21 cellular contexts compared by ENCODE assay signal in genomic region chr17:82879241-82879640, GRCh38. TPM values are rescaled to one million over a fixed set of nuclear protein-coding genes. Genes with fewer than 3 reads are reported as not detected.
DNase-seq lines count a peak whose midpoint lies in the region; ATAC-seq and TF ChIP-seq lines count a peak whose summit lies in the region.
"Had no signal": no experiment of that assay in that cellular context is flagged by ENCODE, and none has a peak within 500 bp of the region (broad histone marks: within the 10 kb centered on the region; RNA-seq: fewer than 3 reads in every experiment).

No MANE protein-coding gene starts in this region.

- H3K27me3 Mint-ChIP-seq in CD8-positive, alpha-beta memory T cell: peaks cover 0 to 2% of the 10 kb centered on the region in 2 donors
- H3K27me3 Mint-ChIP-seq in effector memory CD8-positive, alpha-beta T cell: no peaks in the 10 kb centered on the region
- no peaks in the 10 kb centered on the region for H3K27me3 Mint-ChIP-seq in neural crest cell (ENCODE audit: low read depth)
- H3K27me3 Mint-ChIP-seq: activated CD8-positive, alpha-beta T cell treated with anti-CD3 and anti-CD28 coated beads for 36 hours had no signal

- peaks cover 91 to 100% (median 100%) of the 10 kb centered on the region in 10 experiments for H3K4me1 ChIP-seq in BLaER1 treated with 17β-estradiol and CSF1 and Interleukin-3, amounts not matched to agents 10 nM and 100 nM
- H3K4me1 ChIP-seq in CD8-positive, alpha-beta memory T cell (ENCODE audit: insufficient read depth, low read length): peaks cover 35% of the 10 kb centered on the region

- peaks cover 0 to 100% (median 16%) of the 10 kb centered on the region in 11 experiments; a peak in 16 of 22 replicates for H4K20me1 ChIP-seq in BLaER1 treated with 17β-estradiol and CSF1 and Interleukin-3, amounts not matched to agents 10 nM and 100 nM

- peak overlapping the region in 6 of 8 donors; percentile 40 to 91 (median 77) for H3K27ac Mint-ChIP-seq in CD8-positive, alpha-beta memory T cell
- H3K27ac Mint-ChIP-seq in effector memory CD8-positive, alpha-beta T cell: peak overlapping the region; percentile 44 to 88
- H3K27ac Mint-ChIP-seq in neural crest cell (ENCODE audit: unreplicated experiment): peak overlapping the region; percentile 60
- H3K27ac Mint-ChIP-seq: activated CD8-positive, alpha-beta T cell treated with anti-CD3 and anti-CD28 coated beads for 36 hours had no signal

- POLR2A ChIA-PET in CD8-positive, alpha-beta memory T cell (lab: Charles Lee): interaction anchor here (1.1 kb wide), 1 partner anchor 14 kb away, joined by 3 read pairs; no protein-coding TSS in a partner anchor

- TF ChIP-seq CTCF in neural crest cell (conservative IDR thresholded peaks at IDR 0.05): no peak

- no peak for ATAC-seq in effector memory CD8-positive, alpha-beta T cell (replicated peaks)
- ATAC-seq: activated CD8-positive, alpha-beta T cell treated with anti-CD3 and anti-CD28 coated beads for 36 hours had no signal

- no peak for DNase-seq in CD8-positive, alpha-beta memory T cell
- no peak for DNase-seq in effector memory CD8-positive, alpha-beta T cell
- no peak for DNase-seq in neural crest cell (ENCODE audit: low read depth, low spot score)
- no peak for DNase-seq in NCI-H1417 treated with DMSO at 0.1 percent for 48 hours (lab: John Stamatoyannopoulos, UW)
- no peak for DNase-seq in OCI-M1 (lab: John Stamatoyannopoulos, UW)
- no peak for DNase-seq in DMS79 treated with DMSO at 0.1 percent for 48 hours (lab: John Stamatoyannopoulos, UW)
- DNase-seq: activated CD8-positive, alpha-beta T cell treated with anti-CD3 and anti-CD28 coated beads for 36 hours; activated naive CD4-positive, alpha-beta T cell treated with anti-CD3 and anti-CD28 coated beads, Interleukin-2, amount 50 U/mL, for 16 hours; activated T-cell treated with anti-CD3 and anti-CD28 coated beads, Interleukin-2, amount 50 U/mL, for 1 hour; effector memory CD4-positive, alpha-beta T cell; NCI-H1694 treated with DMSO at 0.1 percent for 48 hours; NCI-H2227 treated with DMSO at 0.1 percent for 48 hours; NCI-H748 treated with DMSO at 0.1 percent for 48 hours; nephron progenitor cell; T1000; uterus had no signal

- peak overlapping the region; percentile 91 to 100 (median 98) for H3K4me2 ChIP-seq in BLaER1 treated with 17β-estradiol and CSF1 and Interleukin-3, amounts not matched to agents 10 nM and 100 nM
- H3K4me2 ChIP-seq: KMS-11 had no signal

- peak overlapping the region in 4 of 10 experiments; percentile 14 to 51 (median 34); a peak in 6 of 20 replicates for H3K4me3 ChIP-seq in BLaER1 treated with 17β-estradiol and CSF1 and Interleukin-3, amounts not matched to agents 10 nM and 100 nM
- no peak overlapping the region for H3K4me3 ChIP-seq in CD8-positive, alpha-beta memory T cell (ENCODE audit: low read length)
- H3K4me3 ChIP-seq: esophagus muscularis mucosa, uterus had no signal

- H3K4me3 Mint-ChIP-seq in CD8-positive, alpha-beta memory T cell: peak overlapping the region in 1 of 7 donors; percentile 17
- peak overlapping the region; percentile 1 to 51 for H3K4me3 Mint-ChIP-seq in effector memory CD8-positive, alpha-beta T cell
- H3K4me3 Mint-ChIP-seq in neural crest cell: no peak overlapping the region
- H3K4me3 Mint-ChIP-seq: activated CD8-positive, alpha-beta T cell treated with anti-CD3 and anti-CD28 coated beads for 36 hours; nephron progenitor cell had no signal

- H3K9me3 Mint-ChIP-seq in CD8-positive, alpha-beta memory T cell: no peaks in the 10 kb centered on the region
- H3K9me3 Mint-ChIP-seq in effector memory CD8-positive, alpha-beta T cell: no peaks in the 10 kb centered on the region
- no peaks in the 10 kb centered on the region for H3K9me3 Mint-ChIP-seq in neural crest cell
- H3K9me3 Mint-ChIP-seq: activated CD8-positive, alpha-beta T cell treated with anti-CD3 and anti-CD28 coated beads for 36 hours; nephron progenitor cell had no signal

- H3K36me3 Mint-ChIP-seq in CD8-positive, alpha-beta memory T cell: peaks cover 0 to 35% (median 4%) of the 10 kb centered on the region in 3 donors
- H3K36me3 Mint-ChIP-seq in effector memory CD8-positive, alpha-beta T cell (ENCODE audit: insufficient read depth): peaks cover 39% of the 10 kb centered on the region
- no peaks in the 10 kb centered on the region for H3K36me3 Mint-ChIP-seq in neural crest cell (ENCODE audit: low read depth)

- peak overlapping the region in 9 of 11 experiments; percentile 17 to 64 (median 50); a peak in 12 of 22 replicates for H3K9ac ChIP-seq in BLaER1 treated with 17β-estradiol and CSF1 and Interleukin-3, amounts not matched to agents 10 nM and 100 nM
- H3K9ac ChIP-seq: KMS-11 had no signal

- peak overlapping the region in 9 of 11 experiments; percentile 50 to 88 (median 77); a peak in 17 of 22 replicates for H3K27ac ChIP-seq in BLaER1 treated with 17β-estradiol and CSF1 and Interleukin-3, amounts not matched to agents 10 nM and 100 nM
- H3K27ac ChIP-seq in CD8-positive, alpha-beta memory T cell (ENCODE audit: low read depth, low read length): no peak overlapping the region
- H3K27ac ChIP-seq: KMS-11, uterus had no signal

- H3K9me3 ChIP-seq in BLaER1 treated with 17β-estradiol and CSF1 and Interleukin-3, amounts not matched to agents 10 nM and 100 nM (replicated peaks in 1 of 11): no peaks in the 10 kb centered on the region
- H3K9me3 ChIP-seq in CD8-positive, alpha-beta memory T cell (ENCODE audit: low read length): no peaks in the 10 kb centered on the region
- H3K9me3 ChIP-seq: esophagus muscularis mucosa, uterus had no signal

- H3K4me1 Mint-ChIP-seq in CD8-positive, alpha-beta memory T cell: peaks cover 53 to 69% (median 66%) of the 10 kb centered on the region in 3 donors
- H3K4me1 Mint-ChIP-seq in effector memory CD8-positive, alpha-beta T cell (ENCODE audit: low read depth in 2 of 2): peaks cover 52 to 55% of the 10 kb centered on the region in 2 donors
- peaks cover 14% of the 10 kb centered on the region for H3K4me1 Mint-ChIP-seq in neural crest cell

- H3K27me3 ChIP-seq in BLaER1 treated with 17β-estradiol and CSF1 and Interleukin-3, amounts not matched to agents 10 nM and 100 nM: peaks cover 0 to 19% (median 4%) of the 10 kb centered on the region in 11 experiments; a peak in 7 of 22 replicates
- no peaks in the 10 kb centered on the region for H3K27me3 ChIP-seq in CD8-positive, alpha-beta memory T cell (ENCODE audit: insufficient read depth, low read length, poor library complexity, severe bottlenecking)
- H3K27me3 ChIP-seq: esophagus muscularis mucosa, uterus had no signal

- CTCF ChIA-PET in CD8-positive, alpha-beta memory T cell (lab: Charles Lee): interaction anchor here (1.5 kb wide), 1 partner anchor 15 kb away, joined by 7 read pairs; no protein-coding TSS in a partner anchor

- peaks cover 0 to 10% (median 4%) of the 10 kb centered on the region in 11 experiments; a peak in 6 of 22 replicates for H3K36me3 ChIP-seq in BLaER1 treated with 17β-estradiol and CSF1 and Interleukin-3, amounts not matched to agents 10 nM and 100 nM
- no peaks in the 10 kb centered on the region for H3K36me3 ChIP-seq in CD8-positive, alpha-beta memory T cell (ENCODE audit: insufficient read depth, low read length)
- H3K36me3 ChIP-seq: uterus had no signal

RNA-seq across cellular contexts. Expression of gene ZNF750, which starts 39.4 kb away (rescaled TPM):
- total RNA-seq in CD8-positive, alpha-beta memory T cell: not detected
- not detected for polyA plus RNA-seq in CD8-positive, alpha-beta memory T cell
- not detected in 2 replicates for total RNA-seq in neural crest cell
- total RNA-seq: activated CD8-positive, alpha-beta T cell treated with anti-CD3 and anti-CD28 coated beads for 36 hours; esophagus muscularis mucosa; frontal cortex; subcutaneous adipose tissue had no signal
